Comparison of ENCODE assay signal across 26 cellular contexts in genomic region chr2:241479026-241479898, GRCh38.
"Had no signal": no experiment of that assay in that cellular context is flagged by ENCODE, and none has a peak within 500 bp of the region (broad histone marks: within the 10 kb centered on the region; RNA-seq: fewer than 3 reads in every experiment).

No MANE protein-coding gene starts in this region.

- H3K4me1 ChIP-seq: esophagus muscularis mucosa, foreskin keratinocyte, gastroesophageal sphincter, left ventricle myocardium inferior, lower lobe of right lung, pancreas, stomach, testis, tibial artery had no signal

- H3K27me3 Mint-ChIP-seq: progenitor cell of endocrine pancreas, type B pancreatic cell had no signal

- H3K27me3 ChIP-seq: esophagus muscularis mucosa, foreskin keratinocyte, gastroesophageal sphincter, pancreas, stomach, testis, tibial artery had no signal

- H3K9me3 ChIP-seq: esophagus muscularis mucosa, gastroesophageal sphincter, left ventricle myocardium inferior, lower lobe of right lung, pancreas, stomach, testis, tibial artery had no signal

- H3K4me1 Mint-ChIP-seq: immature natural killer cell; stimulated activated effector memory CD8-positive, alpha-beta T cell treated with anti-CD3 and anti-CD28 coated beads, Interleukin-12 subunit alpha, Interleukin-12 subunit beta, amount 100 ng/mL, for 72 hours had no signal

- H3K27ac ChIP-seq: esophagus muscularis mucosa, foreskin keratinocyte, gastroesophageal sphincter, left ventricle myocardium inferior, lower lobe of right lung, pancreas, stomach, testis, tibial artery had no signal

- H3K36me3 Mint-ChIP-seq: stimulated activated effector memory CD8-positive, alpha-beta T cell treated with anti-CD3 and anti-CD28 coated beads, Interleukin-12 subunit alpha, Interleukin-12 subunit beta, amount 100 ng/mL, for 72 hours had no signal

- H3K4me3 ChIP-seq: esophagus muscularis mucosa, gastroesophageal sphincter, left ventricle myocardium inferior, lower lobe of right lung, pancreas, smooth muscle cell, stomach, testis, tibial artery had no signal

- H3K27ac Mint-ChIP-seq: nephron progenitor cell; progenitor cell of endocrine pancreas; stimulated activated effector memory CD8-positive, alpha-beta T cell treated with anti-CD3 and anti-CD28 coated beads, Interleukin-12 subunit alpha, Interleukin-12 subunit beta, amount 100 ng/mL, for 72 hours; type B pancreatic cell had no signal

- H3K9me3 Mint-ChIP-seq: immature natural killer cell; nephron progenitor cell; stimulated activated effector memory CD8-positive, alpha-beta T cell treated with anti-CD3 and anti-CD28 coated beads, Interleukin-12 subunit alpha, Interleukin-12 subunit beta, amount 100 ng/mL, for 72 hours; type B pancreatic cell had no signal

- ATAC-seq: foreskin keratinocyte; gastroesophageal sphincter; left colon; lower lobe of right lung; pancreas; sciatic nerve; stimulated activated effector memory CD8-positive, alpha-beta T cell treated with anti-CD3 and anti-CD28 coated beads, Interleukin-12 subunit alpha, Interleukin-12 subunit beta, amount 100 ng/mL, for 72 hours had no signal

- H3K4me3 Mint-ChIP-seq: immature natural killer cell; nephron progenitor cell; stimulated activated effector memory CD8-positive, alpha-beta T cell treated with anti-CD3 and anti-CD28 coated beads, Interleukin-12 subunit alpha, Interleukin-12 subunit beta, amount 100 ng/mL, for 72 hours; type B pancreatic cell had no signal

- DNase-seq: central memory CD4-positive, alpha-beta T cell; effector memory CD4-positive, alpha-beta T cell; foreskin keratinocyte; hypothalamus; immature natural killer cell; islet precursor cell; kidney glomerular epithelial cell; left colon; left ventricle myocardium inferior; lower lobe of right lung; nephron progenitor cell; occipital lobe; pancreas; stimulated activated CD4-positive, alpha-beta T cell treated with anti-CD3 and anti-CD28 coated beads, Interleukin-2, amount 100 ng/mL, for 24 hours; stimulated activated CD4-positive, alpha-beta T cell treated with anti-CD3 and anti-CD28 coated beads, Interleukin-4, amount 100 ng/mL, for 24 hours; stimulated activated naive CD4-positive, alpha-beta T cell treated with Interleukin-2 at 50 U/mL for 16 hours; stomach; testis; tibial artery had no signal
